Comparison of ENCODE assay signal across 9 cellular contexts in genomic region chr6:108497883-108498282, GRCh38.
DNase-seq lines count a peak whose midpoint lies in the region; ATAC-seq and TF ChIP-seq lines count a peak whose summit lies in the region.
"Had no signal": no experiment of that assay in that cellular context is flagged by ENCODE, and none has a peak within 500 bp of the region (broad histone marks: within the 10 kb centered on the region; RNA-seq: fewer than 3 reads in every experiment).

No MANE protein-coding gene starts in this region.

- POLR2A ChIA-PET in activated CD4-positive, alpha-beta memory T cell treated with anti-CD3 and anti-CD28 coated beads for 36 hours (lab: Charles Lee) = no interaction called here

- CTCF ChIA-PET in activated CD4-positive, alpha-beta memory T cell treated with anti-CD3 and anti-CD28 coated beads for 36 hours (lab: Charles Lee) = interaction anchor here (0.7 to 1.6 kb wide), 4 partner anchors 11 to 385 kb away, joined by 3 to 4 read pairs (median 3); no protein-coding TSS in a partner anchor

- TF ChIP-seq POLR2A in esophagus muscularis mucosa (IDR thresholded peaks at IDR 0.05; ENCODE audit: low read depth) = no peak

- peaks cover 0 to 6% (median 3%) of the 10 kb centered on the region in 4 donors for H3K36me3 ChIP-seq in esophagus muscularis mucosa

- ATAC-seq in HG02938 (IDR thresholded peaks at IDR 0.05; ENCODE audit: unreplicated experiment) (no peak), GM18873 (IDR thresholded peaks at IDR 0.05; ENCODE audit: low FRiP score, unreplicated experiment) (no peak)

- no peak overlapping the region for H3K4me3 Mint-ChIP-seq in activated CD4-positive, alpha-beta T cell treated with anti-CD3 and anti-CD28 coated beads, Interleukin-2, amount 10 ng/mL, durations not matched to agents 24 days and 14 days
- H3K4me3 Mint-ChIP-seq in activated CD4-positive, alpha-beta memory T cell treated with anti-CD3 and anti-CD28 coated beads for 36 hours = no peak overlapping the region
- H3K4me3 Mint-ChIP-seq: activated naive CD8-positive, alpha-beta T cell had no signal

- peak; percentile 47; the same call in 1 of the 2 replicates for TF ChIP-seq RAD21 in Ishikawa (IDR thresholded peaks at IDR 0.05; ENCODE audit: low read depth)

- H3K27me3 Mint-ChIP-seq in activated CD4-positive, alpha-beta T cell treated with anti-CD3 and anti-CD28 coated beads, Interleukin-2, amount 10 ng/mL, durations not matched to agents 24 days and 14 days = peaks cover 4% of the 10 kb centered on the region
- H3K27me3 Mint-ChIP-seq in activated CD4-positive, alpha-beta memory T cell treated with anti-CD3 and anti-CD28 coated beads for 36 hours = no peaks in the 10 kb centered on the region
- H3K27me3 Mint-ChIP-seq: activated naive CD8-positive, alpha-beta T cell had no signal

- H3K27ac Mint-ChIP-seq in activated CD4-positive, alpha-beta T cell treated with anti-CD3 and anti-CD28 coated beads, Interleukin-2, amount 10 ng/mL, durations not matched to agents 24 days and 14 days = no peak overlapping the region
- no peak overlapping the region for H3K27ac Mint-ChIP-seq in activated CD4-positive, alpha-beta memory T cell treated with anti-CD3 and anti-CD28 coated beads for 36 hours
- H3K27ac Mint-ChIP-seq: activated naive CD8-positive, alpha-beta T cell had no signal

- H3K9me3 Mint-ChIP-seq in activated CD4-positive, alpha-beta T cell treated with anti-CD3 and anti-CD28 coated beads, Interleukin-2, amount 10 ng/mL, durations not matched to agents 24 days and 14 days = peaks cover under 1% of the 10 kb centered on the region
- no peaks in the 10 kb centered on the region for H3K9me3 Mint-ChIP-seq in activated CD4-positive, alpha-beta memory T cell treated with anti-CD3 and anti-CD28 coated beads for 36 hours

- no peaks in the 10 kb centered on the region for H3K9me3 ChIP-seq in esophagus muscularis mucosa

- H3K27me3 ChIP-seq in esophagus muscularis mucosa = no peaks in the 10 kb centered on the region

- H3K4me3 ChIP-seq in esophagus muscularis mucosa = no peak overlapping the region

- no peak overlapping the region for H3K27ac ChIP-seq in esophagus muscularis mucosa (replicated peaks in 1 of 4)

- DNase-seq in activated CD4-positive, alpha-beta T cell treated with anti-CD3 and anti-CD28 coated beads, Interleukin-2, amount 10 ng/mL, durations not matched to agents 24 days and 14 days = peak; percentile 66
- DNase-seq in activated CD4-positive, alpha-beta T cell treated with anti-CD3 and anti-CD28 coated beads for 1 hour = no peak
- peak; percentile 25 for DNase-seq in activated CD4-positive, alpha-beta memory T cell treated with anti-CD3 and anti-CD28 coated beads for 36 hours
- DNase-seq in kidney tubule cell (ENCODE audit: low spot score) (peak; percentile 42), esophagus muscularis mucosa (ENCODE audit: extremely low spot score) (no peak)

- no peaks in the 10 kb centered on the region for H3K4me1 ChIP-seq in esophagus muscularis mucosa

- TF ChIP-seq EP300 in Ishikawa (IDR thresholded peaks at IDR 0.05; ENCODE audit: borderline replicate concordance) (no peak), esophagus muscularis mucosa (IDR thresholded peaks at IDR 0.05) (no peak)

- no peaks in the 10 kb centered on the region for H3K36me3 Mint-ChIP-seq in activated CD4-positive, alpha-beta T cell treated with anti-CD3 and anti-CD28 coated beads, Interleukin-2, amount 10 ng/mL, durations not matched to agents 24 days and 14 days (ENCODE audit: low read depth)
- no peaks in the 10 kb centered on the region for H3K36me3 Mint-ChIP-seq in activated CD4-positive, alpha-beta memory T cell treated with anti-CD3 and anti-CD28 coated beads for 36 hours

- peak in 1 of 3 experiments; percentile 19 for TF ChIP-seq CTCF in esophagus muscularis mucosa (IDR thresholded peaks at IDR 0.05)

- H3K4me1 Mint-ChIP-seq in activated CD4-positive, alpha-beta T cell treated with anti-CD3 and anti-CD28 coated beads, Interleukin-2, amount 10 ng/mL, durations not matched to agents 24 days and 14 days = no peaks in the 10 kb centered on the region
- no peaks in the 10 kb centered on the region for H3K4me1 Mint-ChIP-seq in activated CD4-positive, alpha-beta memory T cell treated with anti-CD3 and anti-CD28 coated beads for 36 hours (ENCODE audit: low read depth)

- intact Hi-C loops in activated CD4-positive, alpha-beta T cell treated with anti-CD3 and anti-CD28 coated beads, Interleukin-2, amount 10 ng/mL, durations not matched to agents 24 days and 14 days (cut with micrococcal nuclease) = no loop called here
- intact Hi-C loops in activated CD4-positive, alpha-beta memory T cell treated with anti-CD3 and anti-CD28 coated beads for 36 hours (cut with micrococcal nuclease) = loop anchor here (10.0 kb wide), 1 partner anchor 243 kb away; no protein-coding TSS in a partner anchor
- intact Hi-C loops in esophagus muscularis mucosa (cut with DNase I) = loop anchor here (10.0 kb wide), 1 partner anchor 383 kb away; no protein-coding TSS in a partner anchor

- WGBS in esophagus muscularis mucosa = 73% methylated on average over 2 of the region's 3 CpGs

TF ChIP-seq in Ishikawa, 13 proteins besides CTCF, POLR2A, EP300 and RAD21:
- TF ChIP-seq NFIC (IDR thresholded peaks at IDR 0.05) = no peak
- TF ChIP-seq ZBTB7A (IDR thresholded peaks at IDR 0.05; ENCODE audit: low read depth) = no peak
- no peak for TF ChIP-seq EGR1 (IDR thresholded peaks at IDR 0.05)
- TF ChIP-seq TCF12 (IDR thresholded peaks at IDR 0.05; ENCODE audit: low read depth) = no peak
- TF ChIP-seq TEAD4 (IDR thresholded peaks at IDR 0.05) = no peak
- TF ChIP-seq, protein P1, sequence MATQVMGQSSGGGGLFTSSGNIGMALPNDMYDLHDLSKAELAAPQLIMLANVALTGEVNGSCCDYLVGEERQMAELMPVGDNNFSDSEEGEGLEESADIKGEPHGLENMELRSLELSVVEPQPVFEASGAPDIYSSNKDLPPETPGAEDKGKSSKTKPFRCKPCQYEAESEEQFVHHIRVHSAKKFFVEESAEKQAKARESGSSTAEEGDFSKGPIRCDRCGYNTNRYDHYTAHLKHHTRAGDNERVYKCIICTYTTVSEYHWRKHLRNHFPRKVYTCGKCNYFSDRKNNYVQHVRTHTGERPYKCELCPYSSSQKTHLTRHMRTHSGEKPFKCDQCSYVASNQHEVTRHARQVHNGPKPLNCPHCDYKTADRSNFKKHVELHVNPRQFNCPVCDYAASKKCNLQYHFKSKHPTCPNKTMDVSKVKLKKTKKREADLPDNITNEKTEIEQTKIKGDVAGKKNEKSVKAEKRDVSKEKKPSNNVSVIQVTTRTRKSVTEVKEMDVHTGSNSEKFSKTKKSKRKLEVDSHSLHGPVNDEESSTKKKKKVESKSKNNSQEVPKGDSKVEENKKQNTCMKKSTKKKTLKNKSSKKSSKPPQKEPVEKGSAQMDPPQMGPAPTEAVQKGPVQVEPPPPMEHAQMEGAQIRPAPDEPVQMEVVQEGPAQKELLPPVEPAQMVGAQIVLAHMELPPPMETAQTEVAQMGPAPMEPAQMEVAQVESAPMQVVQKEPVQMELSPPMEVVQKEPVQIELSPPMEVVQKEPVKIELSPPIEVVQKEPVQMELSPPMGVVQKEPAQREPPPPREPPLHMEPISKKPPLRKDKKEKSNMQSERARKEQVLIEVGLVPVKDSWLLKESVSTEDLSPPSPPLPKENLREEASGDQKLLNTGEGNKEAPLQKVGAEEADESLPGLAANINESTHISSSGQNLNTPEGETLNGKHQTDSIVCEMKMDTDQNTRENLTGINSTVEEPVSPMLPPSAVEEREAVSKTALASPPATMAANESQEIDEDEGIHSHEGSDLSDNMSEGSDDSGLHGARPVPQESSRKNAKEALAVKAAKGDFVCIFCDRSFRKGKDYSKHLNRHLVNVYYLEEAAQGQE (IDR thresholded peaks at IDR 0.05; ENCODE audit: low read depth) = no peak
- no peak for TF ChIP-seq TAF1 (IDR thresholded peaks at IDR 0.05; ENCODE audit: low read depth)
- TF ChIP-seq, protein P2, sequence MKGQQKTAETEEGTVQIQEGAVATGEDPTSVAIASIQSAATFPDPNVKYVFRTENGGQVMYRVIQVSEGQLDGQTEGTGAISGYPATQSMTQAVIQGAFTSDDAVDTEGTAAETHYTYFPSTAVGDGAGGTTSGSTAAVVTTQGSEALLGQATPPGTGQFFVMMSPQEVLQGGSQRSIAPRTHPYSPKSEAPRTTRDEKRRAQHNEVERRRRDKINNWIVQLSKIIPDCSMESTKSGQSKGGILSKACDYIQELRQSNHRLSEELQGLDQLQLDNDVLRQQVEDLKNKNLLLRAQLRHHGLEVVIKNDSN (IDR thresholded peaks at IDR 0.05) = no peak
- TF ChIP-seq CEBPB (IDR thresholded peaks at IDR 0.05) = no peak
- TF ChIP-seq YY1 (IDR thresholded peaks at IDR 0.05; ENCODE audit: low read depth) = no peak
- no peak for TF ChIP-seq FOXM1 (IDR thresholded peaks at IDR 0.05; ENCODE audit: borderline replicate concordance, low read depth)
- no peak for TF ChIP-seq MAX (IDR thresholded peaks at IDR 0.05)

Comparison
In these comparisons a context has a peak if more than half of its experiments do, and no peak if none do; other contexts are left out.
1. DNase-seq: peak in activated CD4-positive, alpha-beta T cell treated with anti-CD3 and anti-CD28 coated beads, Interleukin-2, amount 10 ng/mL, durations not matched to agents 24 days and 14 days (single experiment), activated CD4-positive, alpha-beta memory T cell treated with anti-CD3 and anti-CD28 coated beads for 36 hours (single experiment) and kidney tubule cell (single experiment); none in activated CD4-positive, alpha-beta T cell treated with anti-CD3 and anti-CD28 coated beads for 1 hour (single experiment) and esophagus muscularis mucosa (single experiment).